Comparison of ENCODE assay signal across 36 cellular contexts in the genomic region with DNA sequence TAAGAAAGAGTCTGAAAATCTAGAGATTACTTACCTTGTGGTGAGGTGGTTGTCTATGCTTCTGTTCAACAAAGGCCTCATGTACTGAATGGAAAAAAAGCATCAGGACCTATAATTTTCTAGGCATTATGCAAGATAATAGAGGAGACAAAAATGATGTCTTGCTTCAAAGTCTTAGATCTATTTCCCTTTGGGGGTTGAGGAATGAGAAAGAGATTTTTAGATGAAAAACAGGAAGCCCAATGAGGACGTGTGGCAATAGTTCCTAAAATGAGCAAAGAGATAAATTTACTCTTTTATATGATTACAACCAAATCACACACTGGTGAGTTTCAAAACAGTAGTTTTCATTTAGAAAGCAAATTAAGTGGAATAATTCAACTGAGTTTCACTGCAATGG.
"Had no signal": no experiment of that assay in that cellular context is flagged by ENCODE, and none has a peak within 500 bp of the region (broad histone marks: within the 10 kb centered on the region; RNA-seq: fewer than 3 reads in every experiment).

No MANE protein-coding gene starts in this region.

- ATAC-seq: activated CD4-positive, CD25-positive, alpha-beta regulatory T cell treated with anti-CD3 and anti-CD28 coated beads, Interleukin-2, amount 50 U/mL, for 24 hours; body of pancreas; effector memory CD8-positive, alpha-beta T cell; left colon; SK-N-SH treated with all-trans-retinoic acid at 6 μM for 48 hours; stimulated activated naive B cell treated with anti-CD40 and anti-IgM and Interleukin-4, amounts not matched to agents 10 μg/mL and 1 μg/mL and 100 μg/mL, for 72 hours; T-cell had no signal

- H3K4me1 Mint-ChIP-seq: mesothelial cell of epicardium; naive B cell; stimulated activated naive B cell treated with anti-CD40 and anti-IgM and Interleukin-4, amounts not matched to agents 10 μg/mL and 1 μg/mL and 100 μg/mL, for 72 hours; T-cell had no signal

- H3K27ac Mint-ChIP-seq: activated naive CD4-positive, alpha-beta T cell treated with anti-CD3 and anti-CD28 coated beads for 36 hours; activated naive CD8-positive, alpha-beta T cell treated with anti-CD3 and anti-CD28 coated beads for 36 hours; activated T-helper 1 cell treated with anti-CD3 and anti-CD28 coated beads, Interleukin-12 subunit alpha, Interleukin-12 subunit beta, Interleukin-2, Interleukin-4 antibody, amounts not matched to agents 30 ng/mL and 10 ng/mL and 1 ng/mL, durations not matched to agents 14 hours and 24 hours and 36 hours; effector memory CD8-positive, alpha-beta T cell; mesothelial cell of epicardium; nephron progenitor cell; progenitor cell of endocrine pancreas; stimulated activated naive B cell treated with anti-CD40 and anti-IgM and Interleukin-4, amounts not matched to agents 10 μg/mL and 1 μg/mL and 100 μg/mL, for 72 hours; T-cell; type B pancreatic cell had no signal

- H3K36me3 Mint-ChIP-seq: activated naive CD8-positive, alpha-beta T cell treated with anti-CD3 and anti-CD28 coated beads for 36 hours; naive B cell; stimulated activated naive B cell treated with anti-CD40 and anti-IgM and Interleukin-4, amounts not matched to agents 10 μg/mL and 1 μg/mL and 100 μg/mL, for 72 hours; T-cell; type B pancreatic cell had no signal

- H3K27me3 Mint-ChIP-seq: progenitor cell of endocrine pancreas, type B pancreatic cell had no signal

- H3K4me3 ChIP-seq: adrenal gland, body of pancreas, cardiac muscle cell, hepatocyte, ovary, sigmoid colon, smooth muscle cell, thoracic aorta, uterus had no signal

- H3K9me3 Mint-ChIP-seq: activated naive CD4-positive, alpha-beta T cell treated with anti-CD3 and anti-CD28 coated beads for 36 hours; activated T-helper 1 cell treated with anti-CD3 and anti-CD28 coated beads, Interleukin-12 subunit alpha, Interleukin-12 subunit beta, Interleukin-2, Interleukin-4 antibody, amounts not matched to agents 30 ng/mL and 10 ng/mL and 1 ng/mL, durations not matched to agents 14 hours and 24 hours and 36 hours; effector memory CD8-positive, alpha-beta T cell had no signal

- H3K4me3 Mint-ChIP-seq: activated naive CD4-positive, alpha-beta T cell treated with anti-CD3 and anti-CD28 coated beads for 36 hours; activated naive CD8-positive, alpha-beta T cell treated with anti-CD3 and anti-CD28 coated beads for 36 hours; activated T-helper 1 cell treated with anti-CD3 and anti-CD28 coated beads, Interleukin-12 subunit alpha, Interleukin-12 subunit beta, Interleukin-2, Interleukin-4 antibody, amounts not matched to agents 30 ng/mL and 10 ng/mL and 1 ng/mL, durations not matched to agents 14 hours and 24 hours and 36 hours; effector memory CD8-positive, alpha-beta T cell; mesothelial cell of epicardium; naive B cell; nephron progenitor cell; stimulated activated naive B cell treated with anti-CD40 and anti-IgM and Interleukin-4, amounts not matched to agents 10 μg/mL and 1 μg/mL and 100 μg/mL, for 72 hours; T-cell; type B pancreatic cell had no signal

- DNase-seq: activated CD4-positive, alpha-beta T cell treated with anti-CD3 and anti-CD28 coated beads for 48 hours; activated CD4-positive, alpha-beta T cell treated with anti-CD3 and anti-CD28 coated beads, Interleukin-2, amount 50 U/mL, for 48 hours; activated CD8-positive, alpha-beta memory T cell treated with anti-CD3 and anti-CD28 coated beads for 24 hours; activated effector memory CD4-positive, alpha-beta T cell treated with anti-CD3 and anti-CD28 coated beads, Interleukin-2, amount 50 U/mL, for 16 hours; activated naive CD4-positive, alpha-beta T cell treated with anti-CD3 and anti-CD28 coated beads for 36 hours; activated naive CD8-positive, alpha-beta T cell treated with anti-CD3 and anti-CD28 coated beads for 36 hours; adrenal gland; aorta; body of pancreas; cortex of kidney; effector memory CD8-positive, alpha-beta T cell; islet precursor cell; left colon; mammary epithelial cell; naive B cell; nephron progenitor cell; ovary; retina; sigmoid colon; stimulated activated CD4-positive, alpha-beta T cell treated with anti-CD3 and anti-CD28 coated beads, Interleukin-1b, Interleukin-23, amount 100 ng/mL, for 48 hours; stimulated activated CD4-positive, alpha-beta T cell treated with anti-CD3 and anti-CD28 coated beads, Interleukin-4, amount 100 ng/mL, for 4 hours; stimulated activated CD8-positive, alpha-beta memory T cell treated with anti-CD3 and anti-CD28 coated beads, Interleukin-4, amount 100 ng/mL, for 48 hours; stimulated activated naive B cell treated with anti-CD40 and anti-IgM and Interleukin-4, amounts not matched to agents 10 μg/mL and 1 μg/mL and 100 μg/mL, for 72 hours; T-cell; uterus; WERI-Rb-1 had no signal
